Comparison of ENCODE assay signal across 13 cellular contexts in the genomic region with DNA sequence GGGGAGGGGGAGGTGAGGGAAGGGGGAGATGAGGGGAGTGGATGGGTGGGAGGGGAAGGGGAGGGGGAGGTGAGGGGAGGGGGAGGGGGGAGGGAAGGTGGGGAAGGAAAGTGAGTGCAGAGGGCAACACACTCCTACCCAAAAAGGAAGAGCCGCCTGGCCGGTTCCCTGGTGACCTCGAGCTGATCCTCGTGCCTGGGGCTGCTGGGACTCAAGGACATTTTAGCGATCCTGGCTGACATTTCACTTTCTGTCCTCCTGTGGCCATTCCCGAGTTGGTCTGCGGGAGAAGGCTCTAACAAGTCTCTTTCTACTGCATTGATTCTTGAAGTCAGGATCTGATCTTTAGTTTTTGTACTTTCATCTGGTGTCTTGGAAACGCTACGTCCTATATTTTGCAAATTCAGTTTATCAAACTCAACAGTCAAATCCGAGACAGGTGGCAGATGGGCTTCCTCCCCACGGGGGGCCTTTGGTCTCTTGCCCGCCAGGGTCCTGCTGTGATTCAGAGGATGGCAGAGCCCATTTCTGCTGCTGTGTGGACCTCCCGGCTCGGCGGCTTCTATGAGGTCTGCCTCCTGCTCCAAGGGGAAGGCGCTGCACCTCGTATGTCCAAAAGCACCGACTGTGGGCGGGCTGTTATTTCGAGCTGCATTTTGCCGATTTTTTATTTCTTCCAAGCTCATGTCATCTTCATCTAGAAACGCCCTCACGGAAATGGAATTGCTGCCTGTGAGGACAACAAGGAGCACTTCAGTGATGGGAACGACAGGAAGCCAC. TPM values are rescaled to one million over a fixed set of nuclear protein-coding genes. Genes with fewer than 3 reads are reported as not detected.
DNase-seq lines count a peak whose midpoint lies in the region; ATAC-seq and TF ChIP-seq lines count a peak whose summit lies in the region.
"Had no signal": no experiment of that assay in that cellular context is flagged by ENCODE, and none has a peak within 500 bp of the region (broad histone marks: within the 10 kb centered on the region; RNA-seq: fewer than 3 reads in every experiment).

No MANE protein-coding gene starts in this region.

- no peak for TF ChIP-seq RAD21 in SK-N-SH (IDR thresholded peaks at IDR 0.05; ENCODE audit: low read length)

- H3K9ac ChIP-seq in SK-N-SH: no peak overlapping the region

- no peaks in the 10 kb centered on the region for H3K9me3 ChIP-seq in SK-N-SH
- H3K9me3 ChIP-seq: Peyer's patch, suprapubic skin had no signal

- peaks cover 28% of the 10 kb centered on the region; the same call in 1 of the 2 replicates for H3K79me2 ChIP-seq in SK-N-SH (ENCODE audit: insufficient read depth)

- TF ChIP-seq EP300 in SK-N-SH (IDR thresholded peaks at IDR 0.05; ENCODE audit: borderline replicate concordance in 1 of 2, low read depth in 1 of 2, low read length in 1 of 2): no peak

- CTCF ChIA-PET in SK-N-SH (lab: Yijun Ruan, JAX): interaction anchor here (1.1 kb wide), 1 partner anchor 32 kb away, joined by 3 read pairs; no protein-coding TSS in a partner anchor

- no peaks in the 10 kb centered on the region for H3K27me3 ChIP-seq in SK-N-SH (ENCODE audit: insufficient read depth)
- H3K27me3 ChIP-seq: Peyer's patch, suprapubic skin had no signal

- no peaks in the 10 kb centered on the region for H3K9me2 ChIP-seq in SK-N-SH

- peaks cover 12% of the 10 kb centered on the region; the same call in 1 of the 2 replicates for H4K20me1 ChIP-seq in SK-N-SH (ENCODE audit: insufficient read depth)

- peak overlapping the region; percentile 18 to 39; a peak in 2 of 4 replicates for H3K27ac ChIP-seq in SK-N-SH (ENCODE audit: low read depth in 2 of 2, low read length in 1 of 2)
- H3K27ac ChIP-seq: C4-2B, Peyer's patch, suprapubic skin had no signal

- H2AFZ ChIP-seq in SK-N-SH (ENCODE audit: low read depth): no peak overlapping the region
- H2AFZ ChIP-seq: GM23338 had no signal

- in situ Hi-C loops in G401 (cut with HindIII; ENCODE audit: low sequenced_read_pairs): no loop called here

- no peak for TF ChIP-seq CTCF in SK-N-SH (IDR thresholded peaks at IDR 0.05)
- no peak for TF ChIP-seq CTCF in fibroblast of pulmonary artery (IDR thresholded peaks at IDR 0.05; ENCODE audit: low read length, missing control alignments)

- peaks cover 62 to 70% of the 10 kb centered on the region in 2 experiments for H3K36me3 ChIP-seq in SK-N-SH (replicated peaks in 1 of 2; ENCODE audit: control insufficient read depth in 1 of 2, insufficient read depth in 2 of 2, low read length in 1 of 2)

- peaks cover 27% of the 10 kb centered on the region for H3F3A ChIP-seq in SK-N-SH (replicated peaks; ENCODE audit: insufficient read depth)

- peak; percentile 6 for DNase-seq in CD1c-positive myeloid dendritic cell (ENCODE audit: extremely low spot score)
- peak; percentile 60 for DNase-seq in G401 (ENCODE audit: low spot score)
- peak; percentile 52 for DNase-seq in SK-N-SH
- peak; percentile 26 for DNase-seq in fibroblast of pulmonary artery (ENCODE audit: low read depth)
- no peak for DNase-seq in iPS-NIHi11 (ENCODE audit: low spot score)
- DNase-seq in NCI-H1436 (lab: John Stamatoyannopoulos, UW): no peak
- DNase-seq: NCI-H2029, Peyer's patch had no signal

- H3K4me3 ChIP-seq in SK-N-SH (ENCODE audit: low read depth in 2 of 2, low read length in 1 of 2) (no peak overlapping the region), fibroblast of pulmonary artery (replicated peaks; ENCODE audit: low read depth, low read length) (no peak overlapping the region)
- H3K4me3 ChIP-seq: GM23338, Peyer's patch, suprapubic skin had no signal

- 86% methylated on average over 24 of the region's 24 CpGs for WGBS in SK-N-SH (ENCODE audit: low lambda C conversion rate)

- POLR2A ChIA-PET in SK-N-SH (lab: Yijun Ruan, JAX): interaction anchor here (0.8 kb wide), 1 partner anchor 19 kb away, joined by 3 read pairs; the partner anchor contains the start of gene PGAM5

- ATAC-seq in GM19467 (IDR thresholded peaks at IDR 0.05; ENCODE audit: unreplicated experiment): no peak
- ATAC-seq in HG03135 (IDR thresholded peaks at IDR 0.05; ENCODE audit: unreplicated experiment): no peak
- ATAC-seq: GM23338 had no signal

- peaks cover 0 to 4% of the 10 kb centered on the region in 2 experiments; a peak in 1 of 4 replicates for H3K4me1 ChIP-seq in SK-N-SH (ENCODE audit: control insufficient read depth in 1 of 2, insufficient read depth in 2 of 2, low read depth in 1 of 2, low read length in 1 of 2)
- H3K4me1 ChIP-seq: Peyer's patch, suprapubic skin had no signal

- H3K4me2 ChIP-seq in SK-N-SH: no peak overlapping the region
- H3K4me2 ChIP-seq: GM23338 had no signal

TF ChIP-seq in SK-N-SH, 30 proteins besides CTCF, POLR2A, EP300 and RAD21:
- TF ChIP-seq RFX5 (IDR thresholded peaks at IDR 0.05; ENCODE audit: low read length): no peak
- no peak for TF ChIP-seq FOXJ3 (CRISPR knock-in tag; IDR thresholded peaks at IDR 0.05)
- TF ChIP-seq, protein P1, sequence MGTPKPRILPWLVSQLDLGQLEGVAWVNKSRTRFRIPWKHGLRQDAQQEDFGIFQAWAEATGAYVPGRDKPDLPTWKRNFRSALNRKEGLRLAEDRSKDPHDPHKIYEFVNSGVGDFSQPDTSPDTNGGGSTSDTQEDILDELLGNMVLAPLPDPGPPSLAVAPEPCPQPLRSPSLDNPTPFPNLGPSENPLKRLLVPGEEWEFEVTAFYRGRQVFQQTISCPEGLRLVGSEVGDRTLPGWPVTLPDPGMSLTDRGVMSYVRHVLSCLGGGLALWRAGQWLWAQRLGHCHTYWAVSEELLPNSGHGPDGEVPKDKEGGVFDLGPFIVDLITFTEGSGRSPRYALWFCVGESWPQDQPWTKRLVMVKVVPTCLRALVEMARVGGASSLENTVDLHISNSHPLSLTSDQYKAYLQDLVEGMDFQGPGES (IDR thresholded peaks at IDR 0.05; ENCODE audit: low read depth, low read length): no peak
- TF ChIP-seq RXRA (IDR thresholded peaks at IDR 0.05; ENCODE audit: borderline replicate concordance, low read depth): no peak
- no peak for TF ChIP-seq USF1 (IDR thresholded peaks at IDR 0.05; ENCODE audit: borderline replicate concordance, low read depth)

RNA-seq across cellular contexts. Expression of gene PGAM5, which starts 19.1 kb away (rescaled TPM):
- 112 and 121 TPM in 2 replicates for total RNA-seq in G401 (2014; rRNA removed; shearing (Covaris generic))
- 19.9 and 22.5 TPM in 2 replicates for polyA plus RNA-seq in SK-N-SH (2012; rRNA removed)
- polyA plus RNA-seq in SK-N-SH (2012; cell fraction: cytosol; rRNA removed): 11.6 and 15.3 TPM in 2 replicates
- 14.8 and 16.5 TPM in 2 replicates for polyA plus RNA-seq in SK-N-SH (2012; cell fraction: nucleus; rRNA removed)

RNA-seq across cellular contexts. Expression of gene ANKLE2, which starts 31.9 kb away (rescaled TPM):
- 27.9 and 34.3 TPM in 2 replicates for total RNA-seq in G401 (2014; rRNA removed; shearing (Covaris generic))
- polyA plus RNA-seq in SK-N-SH (2012; rRNA removed): 55.1 and 85.2 TPM in 2 replicates
- polyA plus RNA-seq in SK-N-SH (2012; cell fraction: cytosol; rRNA removed): 22.7 and 26.0 TPM in 2 replicates
- 301 and 345 TPM in 2 replicates for polyA plus RNA-seq in SK-N-SH (2012; cell fraction: nucleus; rRNA removed)

RNA-seq across cellular contexts. Expression of gene PXMP2, which starts 42.3 kb away (rescaled TPM):
- total RNA-seq in G401 (2014; rRNA removed; shearing (Covaris generic)): 83.5 and 127 TPM in 2 replicates
- polyA plus RNA-seq in SK-N-SH (2012; rRNA removed): 25.4 and 35.8 TPM in 2 replicates
- 23.8 and 25.0 TPM in 2 replicates for polyA plus RNA-seq in SK-N-SH (2012; cell fraction: cytosol; rRNA removed)
- polyA plus RNA-seq in SK-N-SH (2012; cell fraction: nucleus; rRNA removed): 21.8 and 26.8 TPM in 2 replicates

RNA-seq across cellular contexts. Expression of gene POLE, which starts 42.6 kb away (rescaled TPM):
- total RNA-seq in G401 (2014; rRNA removed; shearing (Covaris generic)): 19.0 and 30.9 TPM in 2 replicates
- 17.8 and 20.1 TPM in 2 replicates for polyA plus RNA-seq in SK-N-SH (2012; rRNA removed)
- polyA plus RNA-seq in SK-N-SH (2012; cell fraction: cytosol; rRNA removed): 5.5 and 6.8 TPM in 2 replicates
- 89.3 and 94.3 TPM in 2 replicates for polyA plus RNA-seq in SK-N-SH (2012; cell fraction: nucleus; rRNA removed)

Comparison
In these comparisons a context has a peak if more than half of its experiments do, and no peak if none do; other contexts are left out.
1. DNase-seq: peak in CD1c-positive myeloid dendritic cell (single experiment), G401 (single experiment), SK-N-SH (single experiment) and fibroblast of pulmonary artery (single experiment); none in iPS-NIHi11 (single experiment) and NCI-H1436 (single experiment).